In the genomic region with DNA sequence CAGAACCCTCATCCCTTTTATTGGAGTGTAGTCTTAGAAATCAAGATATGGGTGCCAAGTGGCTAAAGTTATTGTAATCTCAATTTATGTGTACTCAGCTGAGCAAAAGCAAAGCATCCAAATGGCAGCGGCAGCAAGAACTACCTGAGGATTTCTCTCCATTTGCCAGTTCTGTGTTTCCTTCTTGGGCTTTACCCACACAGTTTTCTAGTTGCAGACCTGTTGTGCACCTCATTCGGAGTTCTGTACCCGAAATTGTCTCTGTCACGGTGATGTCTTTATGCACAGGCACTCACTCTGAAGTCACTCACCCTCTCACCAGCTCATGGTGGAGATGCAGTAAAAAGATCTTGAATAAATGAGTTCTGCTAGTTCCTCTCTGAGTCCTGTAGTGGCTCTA, we compare ENCODE assay signal across 10 cellular contexts. TPM values are rescaled to one million over a fixed set of nuclear protein-coding genes. Genes with fewer than 3 reads are reported as not detected.
DNase-seq lines count a peak whose midpoint lies in the region; ATAC-seq and TF ChIP-seq lines count a peak whose summit lies in the region.
"Had no signal": no experiment of that assay in that cellular context is flagged by ENCODE, and none has a peak within 500 bp of the region (broad histone marks: within the 10 kb centered on the region; RNA-seq: fewer than 3 reads in every experiment).

No MANE protein-coding gene starts in this region.

- H4K20me1 ChIP-seq in OCI-LY7 (ENCODE audit: insufficient read depth, low read length): peaks cover 3% of the 10 kb centered on the region; the same call in 1 of the 2 replicates

- no peaks in the 10 kb centered on the region for H3K36me3 ChIP-seq in OCI-LY7 (ENCODE audit: insufficient read depth, low read length)

- peaks cover 88% of the 10 kb centered on the region for H3K4me1 Mint-ChIP-seq in activated naive CD4-positive, alpha-beta T cell treated with anti-CD3 and anti-CD28 coated beads, Interleukin-2, amount 50 U/mL, for 24 hours
- peaks cover 73 to 84% of the 10 kb centered on the region in 2 donors for H3K4me1 Mint-ChIP-seq in effector memory CD8-positive, alpha-beta T cell (ENCODE audit: low read depth in 2 of 2)
- peaks cover 96% of the 10 kb centered on the region for H3K4me1 Mint-ChIP-seq in stimulated activated effector memory CD8-positive, alpha-beta T cell treated with anti-CD3 and anti-CD28 coated beads, Interleukin-12 subunit alpha, Interleukin-12 subunit beta, amount 100 ng/mL, for 72 hours

- 0 out of 2 replicates have a peak, but pooled peaks have one; percentile 47 for TF ChIP-seq CTCF in OCI-LY7 (conservative IDR thresholded peaks at IDR 0.05; ENCODE audit: low read length)

- H3K9me2 ChIP-seq in OCI-LY7 (ENCODE audit: insufficient read depth, low read length): no peaks in the 10 kb centered on the region

- H3K27ac Mint-ChIP-seq in activated naive CD4-positive, alpha-beta T cell treated with anti-CD3 and anti-CD28 coated beads, Interleukin-2, amount 50 U/mL, for 24 hours: peak overlapping the region; percentile 53
- H3K27ac Mint-ChIP-seq in effector memory CD8-positive, alpha-beta T cell: peak overlapping the region; percentile 89 to 93
- peak overlapping the region; percentile 46 for H3K27ac Mint-ChIP-seq in stimulated activated effector memory CD8-positive, alpha-beta T cell treated with anti-CD3 and anti-CD28 coated beads, Interleukin-12 subunit alpha, Interleukin-12 subunit beta, amount 100 ng/mL, for 72 hours
- H3K27ac Mint-ChIP-seq: memory B cell had no signal

- POLR2A ChIA-PET in OCI-LY7 (lab: Charles Lee): interaction anchor here (0.7 to 1.5 kb wide), 5 partner anchors 13 to 29 kb away, joined by 3 to 5 read pairs (median 3); no protein-coding TSS in a partner anchor

- CTCF ChIA-PET in OCI-LY7 (lab: Charles Lee; ENCODE audit: unreplicated experiment): interaction anchor here (1.3 to 1.7 kb wide), 2 partner anchors 17 to 32 kb away, joined by 4 to 6 read pairs; no protein-coding TSS in a partner anchor

- H3K4me2 ChIP-seq in OCI-LY7 (ENCODE audit: low read length): no peak overlapping the region

- no peak overlapping the region for H3K27ac ChIP-seq in OCI-LY7 (ENCODE audit: low read depth, low read length, poor library complexity, severe bottlenecking)

- no peak for DNase-seq in activated naive CD4-positive, alpha-beta T cell (lab: John Stamatoyannopoulos, UW)
- DNase-seq in OCI-LY7 (ENCODE audit: low spot score) (no peak), GM19240 (ENCODE audit: insufficient read length, low spot score) (no peak), NCI-H2107 treated with DMSO at 0.1 percent for 48 hours (lab: John Stamatoyannopoulos, UW; ENCODE audit: unreplicated experiment) (no peak)
- DNase-seq in effector memory CD8-positive, alpha-beta T cell: no peak
- DNase-seq in stimulated activated effector memory CD8-positive, alpha-beta T cell treated with anti-CD3 and anti-CD28 coated beads, Interleukin-12 subunit alpha, Interleukin-12 subunit beta, amount 100 ng/mL, for 72 hours (ENCODE audit: low spot score in 2 of 2): no peak
- DNase-seq: nucleus accumbens had no signal

- ATAC-seq in effector memory CD8-positive, alpha-beta T cell (replicated peaks): no peak
- ATAC-seq in stimulated activated effector memory CD8-positive, alpha-beta T cell treated with anti-CD3 and anti-CD28 coated beads, Interleukin-12 subunit alpha, Interleukin-12 subunit beta, amount 100 ng/mL, for 72 hours: no peak
- ATAC-seq in HG03280 (IDR thresholded peaks at IDR 0.05; ENCODE audit: unreplicated experiment): no peak

- no peak overlapping the region for H3K4me3 ChIP-seq in OCI-LY7 (ENCODE audit: low read depth, low read length, poor library complexity, severe bottlenecking)

- H3K36me3 Mint-ChIP-seq in activated naive CD4-positive, alpha-beta T cell treated with anti-CD3 and anti-CD28 coated beads, Interleukin-2, amount 50 U/mL, for 24 hours: peaks cover 5% of the 10 kb centered on the region
- peaks cover 17% of the 10 kb centered on the region for H3K36me3 Mint-ChIP-seq in effector memory CD8-positive, alpha-beta T cell (ENCODE audit: insufficient read depth)
- peaks cover 12% of the 10 kb centered on the region for H3K36me3 Mint-ChIP-seq in stimulated activated effector memory CD8-positive, alpha-beta T cell treated with anti-CD3 and anti-CD28 coated beads, Interleukin-12 subunit alpha, Interleukin-12 subunit beta, amount 100 ng/mL, for 72 hours

- H3K4me1 ChIP-seq in OCI-LY7 (ENCODE audit: insufficient read depth, low read length, poor library complexity, severe bottlenecking): peaks cover 35% of the 10 kb centered on the region

- H3K27me3 Mint-ChIP-seq in activated naive CD4-positive, alpha-beta T cell treated with anti-CD3 and anti-CD28 coated beads, Interleukin-2, amount 50 U/mL, for 24 hours: no peaks in the 10 kb centered on the region
- H3K27me3 Mint-ChIP-seq in effector memory CD8-positive, alpha-beta T cell: no peaks in the 10 kb centered on the region
- H3K27me3 Mint-ChIP-seq: memory B cell had no signal

- intact Hi-C loops in OCI-LY7 (cut with micrococcal nuclease; ENCODE audit: unreplicated experiment): loop anchor here (5.0 kb wide), 1 partner anchor 64 kb away; no protein-coding TSS in a partner anchor

- no peaks in the 10 kb centered on the region for H3K9me3 ChIP-seq in OCI-LY7 (ENCODE audit: low read length)

- H3K9me3 Mint-ChIP-seq in activated naive CD4-positive, alpha-beta T cell treated with anti-CD3 and anti-CD28 coated beads, Interleukin-2, amount 50 U/mL, for 24 hours: no peaks in the 10 kb centered on the region
- no peaks in the 10 kb centered on the region for H3K9me3 Mint-ChIP-seq in effector memory CD8-positive, alpha-beta T cell
- no peaks in the 10 kb centered on the region for H3K9me3 Mint-ChIP-seq in stimulated activated effector memory CD8-positive, alpha-beta T cell treated with anti-CD3 and anti-CD28 coated beads, Interleukin-12 subunit alpha, Interleukin-12 subunit beta, amount 100 ng/mL, for 72 hours
- H3K9me3 Mint-ChIP-seq: memory B cell had no signal

- peak overlapping the region; percentile 24 for H3K4me3 Mint-ChIP-seq in activated naive CD4-positive, alpha-beta T cell treated with anti-CD3 and anti-CD28 coated beads, Interleukin-2, amount 50 U/mL, for 24 hours
- peak overlapping the region; percentile 45 to 53 for H3K4me3 Mint-ChIP-seq in effector memory CD8-positive, alpha-beta T cell
- no peak overlapping the region for H3K4me3 Mint-ChIP-seq in stimulated activated effector memory CD8-positive, alpha-beta T cell treated with anti-CD3 and anti-CD28 coated beads, Interleukin-12 subunit alpha, Interleukin-12 subunit beta, amount 100 ng/mL, for 72 hours
- H3K4me3 Mint-ChIP-seq: memory B cell had no signal

- peak overlapping the region; percentile 16; the same call in 1 of the 2 replicates for H2AFZ ChIP-seq in OCI-LY7 (ENCODE audit: low read length)

- no TSS peak for BruUV-seq in OCI-LY7 (replicated peaks; lab: Mats Ljungman, UMichigan)

- H3K79me2 ChIP-seq in OCI-LY7 (ENCODE audit: insufficient read depth, low read depth, low read length): no peaks in the 10 kb centered on the region

RNA-seq across cellular contexts. Expression of gene INPP4A, which starts 43.6 kb away (rescaled TPM):
- 14.3 and 28.5 TPM in 2 replicates for total RNA-seq in OCI-LY7 (2014; rRNA removed; shearing (Covaris generic))
- total RNA-seq in OCI-LY7 (2022): 27.5 and 28.6 TPM in 2 replicates
